ENCODE assay signal across 18 cellular contexts in genomic region chr12:51755251-51755650, GRCh38.
"Had no signal": no experiment of that assay in that cellular context is flagged by ENCODE, and none has a peak within 500 bp of the region (broad histone marks: within the 10 kb centered on the region; RNA-seq: fewer than 3 reads in every experiment).

No MANE protein-coding gene starts in this region.

- DNase-seq: effector CD8-positive, alpha-beta T cell; effector memory CD8-positive, alpha-beta T cell; endodermal cell; esophagus squamous epithelium; foreskin fibroblast; foreskin melanocyte; gastrocnemius medialis; glutamatergic neuron; head of caudate nucleus; heart right ventricle; hippocampal formation; left cardiac atrium; left lung; left ventricle myocardium superior; lower lobe of right lung; mesenchymal stem cell; midbrain had no signal

- H3K9me3 ChIP-seq: esophagus squamous epithelium, gastrocnemius medialis, heart right ventricle, left lung, lower lobe of right lung had no signal

- H3K27ac Mint-ChIP-seq: effector memory CD8-positive, alpha-beta T cell; endodermal cell had no signal

- H3K36me3 ChIP-seq: esophagus squamous epithelium, gastrocnemius medialis, heart right ventricle, left lung, lower lobe of right lung had no signal

- H3K4me1 ChIP-seq: esophagus squamous epithelium, left lung had no signal

- H3K9me3 Mint-ChIP-seq: effector memory CD8-positive, alpha-beta T cell; endodermal cell had no signal

- H3K27me3 ChIP-seq: esophagus squamous epithelium, gastrocnemius medialis, heart right ventricle, left lung had no signal

- H3K4me3 ChIP-seq: coronary artery, esophagus squamous epithelium, gastrocnemius medialis, heart right ventricle, left lung, lower lobe of right lung had no signal

- ATAC-seq: effector memory CD8-positive, alpha-beta T cell; gastrocnemius medialis; heart right ventricle; left cardiac atrium; left lung; left ventricle myocardium superior; lower lobe of right lung had no signal

- H3K27ac ChIP-seq: coronary artery, esophagus squamous epithelium, gastrocnemius medialis, heart right ventricle, left lung, lower lobe of right lung had no signal

- H3K4me3 Mint-ChIP-seq: effector memory CD8-positive, alpha-beta T cell; endodermal cell had no signal
